ENCODE assay signal across 1 cellular context in the genomic region with DNA sequence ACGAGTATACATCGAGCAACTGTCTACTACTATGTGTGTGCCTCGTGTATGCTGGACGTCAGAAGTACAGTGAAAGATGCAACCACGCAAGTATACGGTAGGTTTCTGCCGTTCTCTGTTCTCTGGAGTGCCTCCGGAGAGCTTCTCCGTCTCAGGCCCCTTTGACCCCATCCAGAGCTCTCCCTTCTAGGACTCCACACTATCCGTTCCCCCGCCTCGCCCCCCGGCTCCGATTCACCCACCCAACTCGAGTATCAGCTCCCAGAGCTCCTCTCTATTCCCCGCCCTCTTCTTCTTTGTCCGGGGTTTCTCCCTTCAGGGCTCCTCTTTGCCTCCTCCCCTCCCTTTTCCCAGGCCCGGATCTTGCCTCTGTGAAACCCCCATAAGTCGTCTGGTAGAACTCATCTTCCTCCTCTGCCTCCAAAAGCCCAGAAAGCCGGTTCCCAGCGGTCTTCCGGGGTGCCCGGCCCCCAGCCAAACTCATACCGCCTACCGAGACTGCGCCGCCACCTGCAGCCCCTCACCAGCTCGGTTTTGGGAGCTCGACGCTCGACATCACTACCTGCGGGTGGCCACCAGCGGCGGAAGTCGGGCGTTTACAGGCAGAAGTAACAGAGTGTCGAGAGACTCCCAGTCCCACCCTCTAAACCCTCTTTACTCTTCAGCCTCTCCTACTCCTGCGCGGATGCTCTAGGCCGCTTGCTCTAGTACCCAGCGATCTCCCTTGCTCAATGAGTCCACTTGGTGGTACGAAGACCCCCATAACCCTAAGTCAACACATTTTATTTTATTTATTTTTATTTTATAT.
TF ChIP-seq lines count a peak whose summit lies in the region.

A gene with protein sequence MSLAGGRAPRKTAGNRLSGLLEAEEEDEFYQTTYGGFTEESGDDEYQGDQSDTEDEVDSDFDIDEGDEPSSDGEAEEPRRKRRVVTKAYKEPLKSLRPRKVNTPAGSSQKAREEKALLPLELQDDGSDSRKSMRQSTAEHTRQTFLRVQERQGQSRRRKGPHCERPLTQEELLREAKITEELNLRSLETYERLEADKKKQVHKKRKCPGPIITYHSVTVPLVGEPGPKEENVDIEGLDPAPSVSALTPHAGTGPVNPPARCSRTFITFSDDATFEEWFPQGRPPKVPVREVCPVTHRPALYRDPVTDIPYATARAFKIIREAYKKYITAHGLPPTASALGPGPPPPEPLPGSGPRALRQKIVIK (minus strand): TSS at position 560 of the 808 bp plus-strand sequence. CDS start 76 bp downstream, at position 484.

TF ChIP-seq in HepG2, 621 proteins besides CTCF, POLR2A, EP300 and RAD21 (continued from another document and continues in another):
- TF ChIP-seq POGZ (CRISPR knock-in tag; IDR thresholded peaks at IDR 0.05) (peak; percentile 44), ZNF746 (CRISPR knock-in tag; IDR thresholded peaks at IDR 0.05) (no peak), TP53 (CRISPR knock-in tag; conservative IDR thresholded peaks at IDR 0.05) (peak; percentile 28; the same call in 1 of the 2 replicates), ZNF30 (CRISPR knock-in tag; IDR thresholded peaks at IDR 0.05) (no peak), FOXO1 (CRISPR knock-in tag; IDR thresholded peaks at IDR 0.05) (0 out of 2 replicates have a peak, but pooled peaks have one; percentile 52), ZNF331 (CRISPR knock-in tag; IDR thresholded peaks at IDR 0.05) (peak; percentile 92), NFE2L1 (CRISPR knock-in tag; IDR thresholded peaks at IDR 0.05; ENCODE audit: borderline replicate concordance) (no peak), ZNF552 (CRISPR knock-in tag; IDR thresholded peaks at IDR 0.05; ENCODE audit: borderline replicate concordance) (no peak; the same call in 1 of the 2 replicates), RELA (CRISPR knock-in tag; IDR thresholded peaks at IDR 0.05) (no peak), BCL6 (CRISPR knock-in tag; IDR thresholded peaks at IDR 0.05) (no peak; the same call in 1 of the 2 replicates), MBD4 (IDR thresholded peaks at IDR 0.05; ENCODE audit: borderline replicate concordance, low read length) (no peak), ZNF510 (CRISPR knock-in tag; IDR thresholded peaks at IDR 0.05; ENCODE audit: low read depth) (no peak), KDM5A (IDR thresholded peaks at IDR 0.05; ENCODE audit: borderline replicate concordance, low read length) (peak; percentile 83), HOXA5 (CRISPR knock-in tag; IDR thresholded peaks at IDR 0.05) (peak; percentile 78; the same call in 1 of the 2 replicates), ELF1 (CRISPR knock-in tag; IDR thresholded peaks at IDR 0.05) (peak; percentile 97), ZNF230 (CRISPR knock-in tag; IDR thresholded peaks at IDR 0.05) (no peak), XRCC5 (optimal IDR thresholded peaks at IDR 0.05; ENCODE audit: low read length) (peak; percentile 100), MYC (CRISPR knock-in tag; IDR thresholded peaks at IDR 0.05; ENCODE audit: borderline replicate concordance) (peak; percentile 88; the same call in 1 of the 2 replicates), LCORL (IDR thresholded peaks at IDR 0.05) (peak; percentile 54; the same call in 1 of the 2 replicates), LCORL (CRISPR knock-in tag; IDR thresholded peaks at IDR 0.05) (peak; percentile 93), ATF1 (CRISPR knock-in tag; IDR thresholded peaks at IDR 0.05) (peak; percentile 45; the same call in 1 of the 2 replicates), PTBP1 (IDR thresholded peaks at IDR 0.05; ENCODE audit: low read depth, low read length, poor library complexity, severe bottlenecking) (peak; percentile 78), ZBTB8A (CRISPR knock-in tag; IDR thresholded peaks at IDR 0.05; ENCODE audit: borderline replicate concordance, low read depth) (no peak), ZXDC (CRISPR knock-in tag; IDR thresholded peaks at IDR 0.05) (0 out of 2 replicates have a peak, but pooled peaks have one; percentile 62), ZNF7 (CRISPR knock-in tag; IDR thresholded peaks at IDR 0.05) (no peak)
- TF ChIP-seq, protein P1, sequence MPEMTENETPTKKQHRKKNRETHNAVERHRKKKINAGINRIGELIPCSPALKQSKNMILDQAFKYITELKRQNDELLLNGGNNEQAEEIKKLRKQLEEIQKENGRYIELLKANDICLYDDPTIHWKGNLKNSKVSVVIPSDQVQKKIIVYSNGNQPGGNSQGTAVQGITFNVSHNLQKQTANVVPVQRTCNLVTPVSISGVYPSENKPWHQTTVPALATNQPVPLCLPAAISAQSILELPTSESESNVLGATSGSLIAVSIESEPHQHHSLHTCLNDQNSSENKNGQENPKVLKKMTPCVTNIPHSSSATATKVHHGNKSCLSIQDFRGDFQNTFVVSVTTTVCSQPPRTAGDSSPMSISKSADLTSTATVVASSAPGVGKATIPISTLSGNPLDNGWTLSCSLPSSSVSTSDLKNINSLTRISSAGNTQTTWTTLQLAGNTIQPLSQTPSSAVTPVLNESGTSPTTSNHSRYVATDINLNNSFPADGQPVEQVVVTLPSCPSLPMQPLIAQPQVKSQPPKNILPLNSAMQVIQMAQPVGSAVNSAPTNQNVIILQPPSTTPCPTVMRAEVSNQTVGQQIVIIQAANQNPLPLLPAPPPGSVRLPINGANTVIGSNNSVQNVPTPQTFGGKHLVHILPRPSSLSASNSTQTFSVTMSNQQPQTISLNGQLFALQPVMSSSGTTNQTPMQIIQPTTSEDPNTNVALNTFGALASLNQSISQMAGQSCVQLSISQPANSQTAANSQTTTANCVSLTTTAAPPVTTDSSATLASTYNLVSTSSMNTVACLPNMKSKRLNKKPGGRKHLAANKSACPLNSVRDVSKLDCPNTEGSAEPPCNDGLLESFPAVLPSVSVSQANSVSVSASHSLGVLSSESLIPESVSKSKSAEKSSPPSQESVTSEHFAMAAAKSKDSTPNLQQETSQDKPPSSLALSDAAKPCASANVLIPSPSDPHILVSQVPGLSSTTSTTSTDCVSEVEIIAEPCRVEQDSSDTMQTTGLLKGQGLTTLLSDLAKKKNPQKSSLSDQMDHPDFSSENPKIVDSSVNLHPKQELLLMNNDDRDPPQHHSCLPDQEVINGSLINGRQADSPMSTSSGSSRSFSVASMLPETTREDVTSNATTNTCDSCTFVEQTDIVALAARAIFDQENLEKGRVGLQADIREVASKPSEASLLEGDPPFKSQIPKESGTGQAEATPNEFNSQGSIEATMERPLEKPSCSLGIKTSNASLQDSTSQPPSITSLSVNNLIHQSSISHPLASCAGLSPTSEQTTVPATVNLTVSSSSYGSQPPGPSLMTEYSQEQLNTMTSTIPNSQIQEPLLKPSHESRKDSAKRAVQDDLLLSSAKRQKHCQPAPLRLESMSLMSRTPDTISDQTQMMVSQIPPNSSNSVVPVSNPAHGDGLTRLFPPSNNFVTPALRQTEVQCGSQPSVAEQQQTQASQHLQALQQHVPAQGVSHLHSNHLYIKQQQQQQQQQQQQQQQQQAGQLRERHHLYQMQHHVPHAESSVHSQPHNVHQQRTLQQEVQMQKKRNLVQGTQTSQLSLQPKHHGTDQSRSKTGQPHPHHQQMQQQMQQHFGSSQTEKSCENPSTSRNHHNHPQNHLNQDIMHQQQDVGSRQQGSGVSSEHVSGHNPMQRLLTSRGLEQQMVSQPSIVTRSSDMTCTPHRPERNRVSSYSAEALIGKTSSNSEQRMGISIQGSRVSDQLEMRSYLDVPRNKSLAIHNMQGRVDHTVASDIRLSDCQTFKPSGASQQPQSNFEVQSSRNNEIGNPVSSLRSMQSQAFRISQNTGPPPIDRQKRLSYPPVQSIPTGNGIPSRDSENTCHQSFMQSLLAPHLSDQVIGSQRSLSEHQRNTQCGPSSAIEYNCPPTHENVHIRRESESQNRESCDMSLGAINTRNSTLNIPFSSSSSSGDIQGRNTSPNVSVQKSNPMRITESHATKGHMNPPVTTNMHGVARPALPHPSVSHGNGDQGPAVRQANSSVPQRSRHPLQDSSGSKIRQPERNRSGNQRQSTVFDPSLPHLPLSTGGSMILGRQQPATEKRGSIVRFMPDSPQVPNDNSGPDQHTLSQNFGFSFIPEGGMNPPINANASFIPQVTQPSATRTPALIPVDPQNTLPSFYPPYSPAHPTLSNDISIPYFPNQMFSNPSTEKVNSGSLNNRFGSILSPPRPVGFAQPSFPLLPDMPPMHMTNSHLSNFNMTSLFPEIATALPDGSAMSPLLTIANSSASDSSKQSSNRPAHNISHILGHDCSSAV (CRISPR knock-in tag; IDR thresholded peaks at IDR 0.05; ENCODE audit: borderline replicate concordance): no peak
- TF ChIP-seq, protein P2, sequence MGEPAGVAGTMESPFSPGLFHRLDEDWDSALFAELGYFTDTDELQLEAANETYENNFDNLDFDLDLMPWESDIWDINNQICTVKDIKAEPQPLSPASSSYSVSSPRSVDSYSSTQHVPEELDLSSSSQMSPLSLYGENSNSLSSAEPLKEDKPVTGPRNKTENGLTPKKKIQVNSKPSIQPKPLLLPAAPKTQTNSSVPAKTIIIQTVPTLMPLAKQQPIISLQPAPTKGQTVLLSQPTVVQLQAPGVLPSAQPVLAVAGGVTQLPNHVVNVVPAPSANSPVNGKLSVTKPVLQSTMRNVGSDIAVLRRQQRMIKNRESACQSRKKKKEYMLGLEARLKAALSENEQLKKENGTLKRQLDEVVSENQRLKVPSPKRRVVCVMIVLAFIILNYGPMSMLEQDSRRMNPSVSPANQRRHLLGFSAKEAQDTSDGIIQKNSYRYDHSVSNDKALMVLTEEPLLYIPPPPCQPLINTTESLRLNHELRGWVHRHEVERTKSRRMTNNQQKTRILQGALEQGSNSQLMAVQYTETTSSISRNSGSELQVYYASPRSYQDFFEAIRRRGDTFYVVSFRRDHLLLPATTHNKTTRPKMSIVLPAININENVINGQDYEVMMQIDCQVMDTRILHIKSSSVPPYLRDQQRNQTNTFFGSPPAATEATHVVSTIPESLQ (CRISPR knock-in tag; conservative IDR thresholded peaks at IDR 0.05): peak; percentile 55; the same call in 1 of the 2 replicates
- TF ChIP-seq, protein P3, sequence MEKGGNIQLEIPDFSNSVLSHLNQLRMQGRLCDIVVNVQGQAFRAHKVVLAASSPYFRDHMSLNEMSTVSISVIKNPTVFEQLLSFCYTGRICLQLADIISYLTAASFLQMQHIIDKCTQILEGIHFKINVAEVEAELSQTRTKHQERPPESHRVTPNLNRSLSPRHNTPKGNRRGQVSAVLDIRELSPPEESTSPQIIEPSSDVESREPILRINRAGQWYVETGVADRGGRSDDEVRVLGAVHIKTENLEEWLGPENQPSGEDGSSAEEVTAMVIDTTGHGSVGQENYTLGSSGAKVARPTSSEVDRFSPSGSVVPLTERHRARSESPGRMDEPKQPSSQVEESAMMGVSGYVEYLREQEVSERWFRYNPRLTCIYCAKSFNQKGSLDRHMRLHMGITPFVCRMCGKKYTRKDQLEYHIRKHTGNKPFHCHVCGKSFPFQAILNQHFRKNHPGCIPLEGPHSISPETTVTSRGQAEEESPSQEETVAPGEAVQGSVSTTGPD (CRISPR knock-in tag; IDR thresholded peaks at IDR 0.05): no peak
- TF ChIP-seq, protein P4, sequence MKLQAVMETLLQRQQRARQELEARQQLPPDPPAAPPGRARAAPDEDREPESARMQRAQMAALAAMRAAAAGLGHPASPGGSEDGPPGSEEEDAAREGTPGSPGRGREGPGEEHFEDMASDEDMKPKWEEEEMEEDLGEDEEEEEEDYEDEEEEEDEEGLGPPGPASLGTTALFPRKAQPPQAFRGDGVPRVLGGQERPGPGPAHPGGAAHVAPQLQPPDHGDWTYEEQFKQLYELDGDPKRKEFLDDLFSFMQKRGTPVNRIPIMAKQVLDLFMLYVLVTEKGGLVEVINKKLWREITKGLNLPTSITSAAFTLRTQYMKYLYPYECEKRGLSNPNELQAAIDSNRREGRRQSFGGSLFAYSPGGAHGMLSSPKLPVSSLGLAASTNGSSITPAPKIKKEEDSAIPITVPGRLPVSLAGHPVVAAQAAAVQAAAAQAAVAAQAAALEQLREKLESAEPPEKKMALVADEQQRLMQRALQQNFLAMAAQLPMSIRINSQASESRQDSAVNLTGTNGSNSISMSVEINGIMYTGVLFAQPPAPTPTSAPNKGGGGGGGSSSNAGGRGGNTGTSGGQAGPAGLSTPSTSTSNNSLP (IDR thresholded peaks at IDR 0.05; ENCODE audit: low read depth, low read length): no peak
- TF ChIP-seq, protein P5, sequence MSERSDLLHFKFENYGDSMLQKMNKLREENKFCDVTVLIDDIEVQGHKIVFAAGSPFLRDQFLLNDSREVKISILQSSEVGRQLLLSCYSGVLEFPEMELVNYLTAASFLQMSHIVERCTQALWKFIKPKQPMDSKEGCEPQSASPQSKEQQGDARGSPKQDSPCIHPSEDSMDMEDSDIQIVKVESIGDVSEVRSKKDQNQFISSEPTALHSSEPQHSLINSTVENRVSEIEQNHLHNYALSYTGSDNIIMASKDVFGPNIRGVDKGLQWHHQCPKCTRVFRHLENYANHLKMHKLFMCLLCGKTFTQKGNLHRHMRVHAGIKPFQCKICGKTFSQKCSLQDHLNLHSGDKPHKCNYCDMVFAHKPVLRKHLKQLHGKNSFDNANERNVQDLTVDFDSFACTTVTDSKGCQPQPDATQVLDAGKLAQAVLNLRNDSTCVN (CRISPR knock-in tag; IDR thresholded peaks at IDR 0.05; ENCODE audit: borderline replicate concordance): 0 out of 2 replicates have a peak, but pooled peaks have one; percentile 63
- TF ChIP-seq, protein P6, sequence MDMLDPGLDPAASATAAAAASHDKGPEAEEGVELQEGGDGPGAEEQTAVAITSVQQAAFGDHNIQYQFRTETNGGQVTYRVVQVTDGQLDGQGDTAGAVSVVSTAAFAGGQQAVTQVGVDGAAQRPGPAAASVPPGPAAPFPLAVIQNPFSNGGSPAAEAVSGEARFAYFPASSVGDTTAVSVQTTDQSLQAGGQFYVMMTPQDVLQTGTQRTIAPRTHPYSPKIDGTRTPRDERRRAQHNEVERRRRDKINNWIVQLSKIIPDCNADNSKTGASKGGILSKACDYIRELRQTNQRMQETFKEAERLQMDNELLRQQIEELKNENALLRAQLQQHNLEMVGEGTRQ (IDR thresholded peaks at IDR 0.05; ENCODE audit: low read depth, low read length): no peak
- TF ChIP-seq, protein P6 (CRISPR knock-in tag; IDR thresholded peaks at IDR 0.05; ENCODE audit: borderline replicate concordance): no peak
